1 cellular context compared by ENCODE assay signal in the genomic region with DNA sequence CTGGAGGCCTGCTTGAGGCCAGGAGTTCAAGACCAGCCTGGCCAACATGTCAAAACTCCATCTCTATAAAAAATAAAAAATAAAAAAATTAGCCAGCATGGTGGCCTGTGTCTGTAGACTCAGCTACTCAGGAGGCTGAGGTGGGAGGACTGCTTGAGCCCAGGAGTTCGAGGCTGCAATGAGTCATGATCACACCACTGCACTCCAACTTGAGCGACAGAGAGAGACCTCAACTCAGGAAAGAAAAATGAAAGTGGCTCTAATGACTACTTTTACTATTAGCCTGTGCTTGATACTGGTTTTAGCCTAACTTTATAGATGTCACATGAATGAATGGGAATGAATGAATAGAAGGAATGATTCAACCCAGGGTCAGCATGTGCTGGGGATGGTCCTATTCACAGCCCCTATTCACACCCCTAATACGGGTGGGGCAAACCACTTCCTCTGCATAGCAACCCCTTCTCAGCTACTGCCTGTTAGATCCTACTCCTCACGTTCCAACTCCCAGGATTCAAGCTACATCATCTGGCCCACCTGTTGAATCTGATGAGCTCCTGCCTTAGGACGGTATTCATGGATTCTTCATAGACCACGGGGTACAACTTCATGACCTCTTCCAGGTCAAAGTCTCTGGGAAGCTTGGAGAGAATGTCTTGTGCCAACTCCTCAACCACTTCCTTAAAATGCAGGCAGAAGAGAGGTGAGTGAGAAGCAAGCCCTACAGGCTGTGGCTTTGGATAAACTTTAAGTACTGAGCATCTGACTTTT.
TF ChIP-seq lines count a peak whose summit lies in the region.

No MANE protein-coding gene starts in this region.

TF ChIP-seq in K562, 482 proteins besides CTCF, POLR2A, EP300 and RAD21:
- TF ChIP-seq SPI1 (IDR thresholded peaks at IDR 0.05; ENCODE audit: borderline replicate concordance, low read depth, low read length): peak; percentile 84
- TF ChIP-seq, protein P1, sequence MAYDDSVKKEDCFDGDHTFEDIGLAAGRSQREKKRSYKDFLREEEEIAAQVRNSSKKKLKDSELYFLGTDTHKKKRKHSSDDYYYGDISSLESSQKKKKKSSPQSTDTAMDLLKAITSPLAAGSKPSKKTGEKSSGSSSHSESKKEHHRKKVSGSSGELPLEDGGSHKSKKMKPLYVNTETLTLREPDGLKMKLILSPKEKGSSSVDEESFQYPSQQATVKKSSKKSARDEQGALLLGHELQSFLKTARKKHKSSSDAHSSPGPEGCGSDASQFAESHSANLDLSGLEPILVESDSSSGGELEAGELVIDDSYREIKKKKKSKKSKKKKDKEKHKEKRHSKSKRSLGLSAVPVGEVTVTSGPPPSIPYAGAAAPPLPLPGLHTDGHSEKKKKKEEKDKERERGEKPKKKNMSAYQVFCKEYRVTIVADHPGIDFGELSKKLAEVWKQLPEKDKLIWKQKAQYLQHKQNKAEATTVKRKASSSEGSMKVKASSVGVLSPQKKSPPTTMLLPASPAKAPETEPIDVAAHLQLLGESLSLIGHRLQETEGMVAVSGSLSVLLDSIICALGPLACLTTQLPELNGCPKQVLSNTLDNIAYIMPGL (CRISPR knock-in tag; IDR thresholded peaks at IDR 0.05): no peak
- TF ChIP-seq, protein P2, sequence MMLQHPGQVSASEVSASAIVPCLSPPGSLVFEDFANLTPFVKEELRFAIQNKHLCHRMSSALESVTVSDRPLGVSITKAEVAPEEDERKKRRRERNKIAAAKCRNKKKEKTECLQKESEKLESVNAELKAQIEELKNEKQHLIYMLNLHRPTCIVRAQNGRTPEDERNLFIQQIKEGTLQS (IDR thresholded peaks at IDR 0.05): peak; percentile 35; the same call in 1 of the 2 replicates
- TF ChIP-seq, protein P2 (CRISPR knock-in tag; conservative IDR thresholded peaks at IDR 0.05): no peak
- no peak for TF ChIP-seq ZNF830 (CRISPR knock-in tag; IDR thresholded peaks at IDR 0.05)
- TF ChIP-seq ZSCAN32 (CRISPR knock-in tag; IDR thresholded peaks at IDR 0.05): no peak
- TF ChIP-seq, protein P3, sequence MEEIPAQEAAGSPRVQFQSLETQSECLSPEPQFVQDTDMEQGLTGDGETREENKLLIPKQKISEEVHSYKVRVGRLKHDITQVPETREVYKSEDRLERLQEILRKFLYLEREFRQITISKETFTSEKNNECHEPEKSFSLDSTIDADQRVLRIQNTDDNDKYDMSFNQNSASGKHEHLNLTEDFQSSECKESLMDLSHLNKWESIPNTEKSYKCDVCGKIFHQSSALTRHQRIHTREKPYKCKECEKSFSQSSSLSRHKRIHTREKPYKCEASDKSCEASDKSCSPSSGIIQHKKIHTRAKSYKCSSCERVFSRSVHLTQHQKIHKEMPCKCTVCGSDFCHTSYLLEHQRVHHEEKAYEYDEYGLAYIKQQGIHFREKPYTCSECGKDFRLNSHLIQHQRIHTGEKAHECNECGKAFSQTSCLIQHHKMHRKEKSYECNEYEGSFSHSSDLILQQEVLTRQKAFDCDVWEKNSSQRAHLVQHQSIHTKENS (CRISPR knock-in tag; IDR thresholded peaks at IDR 0.05): no peak
- TF ChIP-seq, protein P4, sequence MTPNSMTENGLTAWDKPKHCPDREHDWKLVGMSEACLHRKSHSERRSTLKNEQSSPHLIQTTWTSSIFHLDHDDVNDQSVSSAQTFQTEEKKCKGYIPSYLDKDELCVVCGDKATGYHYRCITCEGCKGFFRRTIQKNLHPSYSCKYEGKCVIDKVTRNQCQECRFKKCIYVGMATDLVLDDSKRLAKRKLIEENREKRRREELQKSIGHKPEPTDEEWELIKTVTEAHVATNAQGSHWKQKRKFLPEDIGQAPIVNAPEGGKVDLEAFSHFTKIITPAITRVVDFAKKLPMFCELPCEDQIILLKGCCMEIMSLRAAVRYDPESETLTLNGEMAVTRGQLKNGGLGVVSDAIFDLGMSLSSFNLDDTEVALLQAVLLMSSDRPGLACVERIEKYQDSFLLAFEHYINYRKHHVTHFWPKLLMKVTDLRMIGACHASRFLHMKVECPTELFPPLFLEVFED (CRISPR knock-in tag; conservative IDR thresholded peaks at IDR 0.05): no peak
